Comparison of ENCODE assay signal across 32 cellular contexts in genomic region chr17:13755851-13756250, GRCh38.
"Had no signal": no experiment of that assay in that cellular context is flagged by ENCODE, and none has a peak within 500 bp of the region (broad histone marks: within the 10 kb centered on the region; RNA-seq: fewer than 3 reads in every experiment).

No MANE protein-coding gene starts in this region.

- H3K27me3 ChIP-seq: body of pancreas, esophagus muscularis mucosa, foreskin keratinocyte, gastrocnemius medialis had no signal

- H3K4me1 ChIP-seq: adrenal gland, body of pancreas, esophagus muscularis mucosa, foreskin keratinocyte, gastrocnemius medialis had no signal

- DNase-seq: activated B cell treated with CpG ODN at 0.5 μM for 24 hours; activated CD4-positive, alpha-beta memory T cell treated with anti-CD3 and anti-CD28 coated beads for 36 hours; activated CD4-positive, alpha-beta T cell treated with anti-CD3 and anti-CD28 coated beads for 36 hours; activated CD4-positive, alpha-beta T cell treated with anti-CD3 and anti-CD28 coated beads, Interleukin-2, amount 10 ng/mL, durations not matched to agents 24 days and 14 days; activated CD8-positive, alpha-beta memory T cell treated with anti-CD3 and anti-CD28 coated beads, Interleukin-2, amount 10 ng/mL, durations not matched to agents 7 days and 5 days; activated CD8-positive, alpha-beta memory T cell treated with anti-CD3 and anti-CD28 coated beads, Interleukin-2, amount 50 U/mL, for 4 hours; activated CD8-positive, alpha-beta T cell treated with anti-CD3 and anti-CD28 coated beads, Interleukin-2, amount 10 ng/mL, durations not matched to agents 7 days and 5 days; activated effector memory CD4-positive, alpha-beta T cell treated with anti-CD3 and anti-CD28 coated beads, Interleukin-2, amount 50 U/mL, for 16 hours; activated naive CD4-positive, alpha-beta T cell treated with anti-CD3 and anti-CD28 coated beads for 36 hours; activated naive CD8-positive, alpha-beta T cell treated with anti-CD3 and anti-CD28 coated beads for 36 hours; activated naive CD8-positive, alpha-beta T cell treated with anti-CD3 and anti-CD28 coated beads, Interleukin-2, amount 50 U/mL, for 24 hours; activated T-cell treated with anti-CD3 and anti-CD28 coated beads, Interleukin-2, amount 50 U/mL, for 1 hour; activated T-cell treated with anti-CD3 and anti-CD28 coated beads, Interleukin-2, amount 50 U/mL, for 48 hours; adrenal gland; amygdala; aorta; body of pancreas; caudate nucleus; cortex of kidney; dermis blood vessel endothelial cell; effector CD4-positive, alpha-beta T cell; effector memory CD8-positive, alpha-beta T cell; erythroblast; foreskin keratinocyte; gastrocnemius medialis; glutamatergic neuron; T-helper 1 cell; T-helper 17 cell; T1000; WERI-Rb-1 had no signal

- H3K27ac ChIP-seq: adrenal gland, body of pancreas, esophagus muscularis mucosa, foreskin keratinocyte, gastrocnemius medialis, WERI-Rb-1 had no signal

- H3K4me3 ChIP-seq: adrenal gland, body of pancreas, esophagus muscularis mucosa, gastrocnemius medialis had no signal

- H3K9me3 ChIP-seq: adrenal gland, body of pancreas, esophagus muscularis mucosa, gastrocnemius medialis had no signal

- ATAC-seq: activated CD4-positive, alpha-beta T cell treated with anti-CD3 and anti-CD28 coated beads for 36 hours; activated CD4-positive, CD25-positive, alpha-beta regulatory T cell treated with anti-CD3 and anti-CD28 coated beads, Interleukin-2, amount 50 U/mL, for 24 hours; activated CD8-positive, alpha-beta memory T cell treated with anti-CD3 and anti-CD28 coated beads, Interleukin-2, amount 10 ng/mL, durations not matched to agents 7 days and 5 days; activated CD8-positive, alpha-beta T cell treated with anti-CD3 and anti-CD28 coated beads, Interleukin-2, amount 10 ng/mL, durations not matched to agents 7 days and 5 days; activated naive CD8-positive, alpha-beta T cell treated with anti-CD3 and anti-CD28 coated beads, Interleukin-2, amount 50 U/mL, for 24 hours; body of pancreas; effector memory CD8-positive, alpha-beta T cell; foreskin keratinocyte; gastrocnemius medialis; T-helper 17 cell had no signal

- H3K36me3 ChIP-seq: adrenal gland, esophagus muscularis mucosa, gastrocnemius medialis, WERI-Rb-1 had no signal
